16 cellular contexts compared by ENCODE assay signal in genomic region chr6:68637782-68638181, GRCh38.
"Had no signal": no experiment of that assay in that cellular context is flagged by ENCODE, and none has a peak within 500 bp of the region (broad histone marks: within the 10 kb centered on the region; RNA-seq: fewer than 3 reads in every experiment).

No MANE protein-coding gene starts in this region.

- H3K27ac Mint-ChIP-seq: activated naive CD4-positive, alpha-beta T cell treated with anti-CD3 and anti-CD28 coated beads, Interleukin-2, amount 50 U/mL, for 24 hours; natural killer cell treated with Interleukin-12 subunit alpha and Interleukin-12 subunit beta and Interleukin-15 and Interleukin-18, amount 100 ng/mL, for 72 hours; stimulated activated memory B cell treated with anti-CD40 and anti-IgM and Interleukin-4, amounts not matched to agents 10 μg/mL and 1 μg/mL and 100 μg/mL, for 72 hours; T-helper 17 cell had no signal

- H3K4me3 Mint-ChIP-seq: activated naive CD4-positive, alpha-beta T cell treated with anti-CD3 and anti-CD28 coated beads, Interleukin-2, amount 50 U/mL, for 24 hours; natural killer cell treated with Interleukin-12 subunit alpha and Interleukin-12 subunit beta and Interleukin-15 and Interleukin-18, amount 100 ng/mL, for 72 hours; stimulated activated memory B cell treated with anti-CD40 and anti-IgM and Interleukin-4, amounts not matched to agents 10 μg/mL and 1 μg/mL and 100 μg/mL, for 72 hours; T-helper 17 cell had no signal

- DNase-seq: activated CD4-positive, CD25-positive, alpha-beta regulatory T cell treated with anti-CD3 and anti-CD28 coated beads, Interleukin-2, amount 50 U/mL, for 72 hours; activated gamma-delta T cell; lower lobe of right lung; stimulated activated CD4-positive, alpha-beta T cell treated with anti-CD3 and anti-CD28 coated beads, Interleukin-4, amount 100 ng/mL, for 4 hours; T-helper 17 cell; upper lobe of left lung had no signal

- H3K27ac ChIP-seq: adrenal gland, heart right ventricle, lower lobe of right lung, SJSA1, thoracic aorta, upper lobe of left lung, VCaP had no signal

- H3K4me3 ChIP-seq: SJSA1, thoracic aorta had no signal

- H3K36me3 Mint-ChIP-seq: activated naive CD4-positive, alpha-beta T cell treated with anti-CD3 and anti-CD28 coated beads, Interleukin-2, amount 50 U/mL, for 24 hours; stimulated activated memory B cell treated with anti-CD40 and anti-IgM and Interleukin-4, amounts not matched to agents 10 μg/mL and 1 μg/mL and 100 μg/mL, for 72 hours had no signal

- H3K9me3 Mint-ChIP-seq: activated naive CD4-positive, alpha-beta T cell treated with anti-CD3 and anti-CD28 coated beads, Interleukin-2, amount 50 U/mL, for 24 hours; stimulated activated memory B cell treated with anti-CD40 and anti-IgM and Interleukin-4, amounts not matched to agents 10 μg/mL and 1 μg/mL and 100 μg/mL, for 72 hours had no signal

- H3K27me3 ChIP-seq: adrenal gland, upper lobe of left lung had no signal

- H3K36me3 ChIP-seq: adrenal gland, heart right ventricle, lower lobe of right lung, SJSA1, thoracic aorta, upper lobe of left lung had no signal

- H3K9me3 ChIP-seq: adrenal gland, heart right ventricle, lower lobe of right lung, SJSA1, thoracic aorta, upper lobe of left lung had no signal

- ATAC-seq: heart right ventricle; left cardiac atrium; lower lobe of right lung; natural killer cell treated with Interleukin-12 subunit alpha and Interleukin-12 subunit beta and Interleukin-15 and Interleukin-18, amount 100 ng/mL, for 72 hours; sciatic nerve; stimulated activated memory B cell treated with anti-CD40 and anti-IgM and Interleukin-4, amounts not matched to agents 10 μg/mL and 1 μg/mL and 100 μg/mL, for 72 hours; T-helper 17 cell had no signal
